Comparison of ENCODE assay signal across 8 cellular contexts in genomic region chr9:128094166-128094949, GRCh38. TPM values are rescaled to one million over a fixed set of nuclear protein-coding genes. Genes with fewer than 3 reads are reported as not detected.
DNase-seq lines count a peak whose midpoint lies in the region; ATAC-seq and TF ChIP-seq lines count a peak whose summit lies in the region.

No MANE protein-coding gene starts in this region.

- intact Hi-C loops in activated T-helper 2 cell treated with anti-CD3 and anti-CD28 coated beads, Interferon-gamma antibody, Interleukin-2, Interleukin-4, amounts not matched to agents 10 μg/mL and 5 μg/mL and 100 μg/mL, durations not matched to agents 14 hours and 24 hours and 36 hours (cut with micrococcal nuclease): loop anchor here (1.0 kb wide), 1 partner anchor 27 kb away; the partner anchor contains the start of gene NAIF1

- peak; percentile 25 for TF ChIP-seq RAD21 in neural cell (conservative IDR thresholded peaks at IDR 0.05)

- H3K4me2 ChIP-seq in neural cell (ENCODE audit: low read length): peak overlapping the region; percentile 85

- TF ChIP-seq CTCF in neural cell (IDR thresholded peaks at IDR 0.05; ENCODE audit: poor library complexity, severe bottlenecking): no peak

- H2AFZ ChIP-seq in neural cell (ENCODE audit: low read depth, low read length): no peak overlapping the region

- peaks cover 65% of the 10 kb centered on the region for H3K4me1 Mint-ChIP-seq in activated T-helper 2 cell treated with anti-CD3 and anti-CD28 coated beads, Interferon-gamma antibody, Interleukin-2, Interleukin-4, amounts not matched to agents 10 μg/mL and 5 μg/mL and 100 μg/mL, durations not matched to agents 14 hours and 24 hours and 36 hours (ENCODE audit: low read depth)

- H3K27ac ChIP-seq in neural cell (ENCODE audit: low read length): peak overlapping the region; percentile 95

- no peaks in the 10 kb centered on the region for H3K9me3 Mint-ChIP-seq in activated T-helper 2 cell treated with anti-CD3 and anti-CD28 coated beads, Interferon-gamma antibody, Interleukin-2, Interleukin-4, amounts not matched to agents 10 μg/mL and 5 μg/mL and 100 μg/mL, durations not matched to agents 14 hours and 24 hours and 36 hours

- H3K9me2 ChIP-seq in neural cell (ENCODE audit: insufficient read depth, low read length): no peaks in the 10 kb centered on the region

- H3F3A ChIP-seq in neural cell (ENCODE audit: insufficient read depth, low read length, poor library complexity, severe bottlenecking): peaks cover 7% of the 10 kb centered on the region

- H3K36me3 ChIP-seq in neural cell (ENCODE audit: insufficient read depth, low read length): no peaks in the 10 kb centered on the region

- peak overlapping the region; percentile 74 for H3K9ac ChIP-seq in neural cell (ENCODE audit: low read length)

- no peak overlapping the region for H3K4me3 ChIP-seq in Jurkat, Clone E6-1 (ENCODE audit: low read length)
- H3K4me3 ChIP-seq in neural cell (ENCODE audit: low read length): peak overlapping the region; percentile 62

- TF ChIP-seq EP300 in neural cell (conservative IDR thresholded peaks at IDR 0.05; ENCODE audit: poor library complexity, severe bottlenecking): peak; percentile 86

- H3K79me2 ChIP-seq in neural cell (replicated peaks; ENCODE audit: insufficient read depth, low read length): peaks cover 28% of the 10 kb centered on the region

- no peaks in the 10 kb centered on the region for H3K9me3 ChIP-seq in neural cell (ENCODE audit: low read length)

- no peaks in the 10 kb centered on the region for H3K27me3 ChIP-seq in neural cell (ENCODE audit: insufficient read depth, low read depth, low read length)

- peak; percentile 95 for ATAC-seq in GM21619 (IDR thresholded peaks at IDR 0.05; ENCODE audit: unreplicated experiment)
- ATAC-seq in stimulated activated naive CD8-positive, alpha-beta T cell treated with anti-CD3 and anti-CD28 coated beads, Interleukin-15, Interleukin-2, amounts not matched to agents 100 U/mL and 50 U/mL, for 24 hours: peak; percentile 95

- H3K36me3 Mint-ChIP-seq in activated T-helper 2 cell treated with anti-CD3 and anti-CD28 coated beads, Interferon-gamma antibody, Interleukin-2, Interleukin-4, amounts not matched to agents 10 μg/mL and 5 μg/mL and 100 μg/mL, durations not matched to agents 14 hours and 24 hours and 36 hours (ENCODE audit: low read depth): peaks cover 14% of the 10 kb centered on the region

- H3K27ac Mint-ChIP-seq in activated T-helper 2 cell treated with anti-CD3 and anti-CD28 coated beads, Interferon-gamma antibody, Interleukin-2, Interleukin-4, amounts not matched to agents 10 μg/mL and 5 μg/mL and 100 μg/mL, durations not matched to agents 14 hours and 24 hours and 36 hours: peak overlapping the region; percentile 98

- peak; percentile 89 for DNase-seq in D341Med (ENCODE audit: low spot score)
- DNase-seq in Jurkat, Clone E6-1 (ENCODE audit: low read depth, low spot score): peak; percentile 67
- DNase-seq in RPMI7951 (ENCODE audit: low read depth): peak; percentile 93
- peak; percentile 77 for DNase-seq in activated T-helper 2 cell treated with anti-CD3 and anti-CD28 coated beads, Interferon-gamma antibody, Interleukin-2, Interleukin-4, amounts not matched to agents 10 μg/mL and 5 μg/mL and 100 μg/mL, durations not matched to agents 14 hours and 24 hours and 36 hours (ENCODE audit: low spot score)
- peak; percentile 98 for DNase-seq in fibroblast of peridontal ligament (ENCODE audit: extremely low read depth)
- DNase-seq in stimulated activated naive CD8-positive, alpha-beta T cell treated with anti-CD3 and anti-CD28 coated beads, Interleukin-15, Interleukin-2, amounts not matched to agents 100 U/mL and 50 U/mL, for 24 hours: peak; percentile 81

- no peaks in the 10 kb centered on the region for H4K20me1 ChIP-seq in neural cell (ENCODE audit: insufficient read depth)

- H3K4me3 Mint-ChIP-seq in activated T-helper 2 cell treated with anti-CD3 and anti-CD28 coated beads, Interferon-gamma antibody, Interleukin-2, Interleukin-4, amounts not matched to agents 10 μg/mL and 5 μg/mL and 100 μg/mL, durations not matched to agents 14 hours and 24 hours and 36 hours (ENCODE audit: low read depth): peak overlapping the region; percentile 60

- no peaks in the 10 kb centered on the region for H3K27me3 Mint-ChIP-seq in activated T-helper 2 cell treated with anti-CD3 and anti-CD28 coated beads, Interferon-gamma antibody, Interleukin-2, Interleukin-4, amounts not matched to agents 10 μg/mL and 5 μg/mL and 100 μg/mL, durations not matched to agents 14 hours and 24 hours and 36 hours (ENCODE audit: low read depth)

TF ChIP-seq in neural cell, 6 proteins besides CTCF, POLR2A, EP300 and RAD21:
- TF ChIP-seq POLR2AphosphoS5 (IDR thresholded peaks at IDR 0.05) (peak; percentile 91), MXI1 (conservative IDR thresholded peaks at IDR 0.05; ENCODE audit: poor library complexity, severe bottlenecking) (peak; percentile 78), TAF1 (IDR thresholded peaks at IDR 0.05; ENCODE audit: low read depth) (peak; percentile 87), EZH2 (IDR thresholded peaks at IDR 0.05; ENCODE audit: borderline replicate concordance, insufficient read depth, low read length, poor library complexity, severe bottlenecking) (no peak), SMC3 (conservative IDR thresholded peaks at IDR 0.05; ENCODE audit: poor library complexity) (no peak)
- TF ChIP-seq, protein P1, sequence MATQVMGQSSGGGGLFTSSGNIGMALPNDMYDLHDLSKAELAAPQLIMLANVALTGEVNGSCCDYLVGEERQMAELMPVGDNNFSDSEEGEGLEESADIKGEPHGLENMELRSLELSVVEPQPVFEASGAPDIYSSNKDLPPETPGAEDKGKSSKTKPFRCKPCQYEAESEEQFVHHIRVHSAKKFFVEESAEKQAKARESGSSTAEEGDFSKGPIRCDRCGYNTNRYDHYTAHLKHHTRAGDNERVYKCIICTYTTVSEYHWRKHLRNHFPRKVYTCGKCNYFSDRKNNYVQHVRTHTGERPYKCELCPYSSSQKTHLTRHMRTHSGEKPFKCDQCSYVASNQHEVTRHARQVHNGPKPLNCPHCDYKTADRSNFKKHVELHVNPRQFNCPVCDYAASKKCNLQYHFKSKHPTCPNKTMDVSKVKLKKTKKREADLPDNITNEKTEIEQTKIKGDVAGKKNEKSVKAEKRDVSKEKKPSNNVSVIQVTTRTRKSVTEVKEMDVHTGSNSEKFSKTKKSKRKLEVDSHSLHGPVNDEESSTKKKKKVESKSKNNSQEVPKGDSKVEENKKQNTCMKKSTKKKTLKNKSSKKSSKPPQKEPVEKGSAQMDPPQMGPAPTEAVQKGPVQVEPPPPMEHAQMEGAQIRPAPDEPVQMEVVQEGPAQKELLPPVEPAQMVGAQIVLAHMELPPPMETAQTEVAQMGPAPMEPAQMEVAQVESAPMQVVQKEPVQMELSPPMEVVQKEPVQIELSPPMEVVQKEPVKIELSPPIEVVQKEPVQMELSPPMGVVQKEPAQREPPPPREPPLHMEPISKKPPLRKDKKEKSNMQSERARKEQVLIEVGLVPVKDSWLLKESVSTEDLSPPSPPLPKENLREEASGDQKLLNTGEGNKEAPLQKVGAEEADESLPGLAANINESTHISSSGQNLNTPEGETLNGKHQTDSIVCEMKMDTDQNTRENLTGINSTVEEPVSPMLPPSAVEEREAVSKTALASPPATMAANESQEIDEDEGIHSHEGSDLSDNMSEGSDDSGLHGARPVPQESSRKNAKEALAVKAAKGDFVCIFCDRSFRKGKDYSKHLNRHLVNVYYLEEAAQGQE (IDR thresholded peaks at IDR 0.05; ENCODE audit: borderline replicate concordance): peak; percentile 89

RNA-seq across cellular contexts. Expression of gene SLC25A25, which starts 26.3 kb away (rescaled TPM):
- polyA plus RNA-seq in Jurkat, Clone E6-1 (2012; ENCODE audit: insufficient read depth, insufficient read length): 23.5 TPM
- total RNA-seq in RPMI7951 (2014; rRNA removed; shearing (Covaris generic)): 4.6 and 8.5 TPM in 2 replicates
- 11.3 and 11.9 TPM in 2 replicates for total RNA-seq in activated T-helper 2 cell treated with anti-CD3 and anti-CD28 coated beads, Interferon-gamma antibody, Interleukin-2, Interleukin-4, amounts not matched to agents 10 μg/mL and 5 μg/mL and 100 μg/mL, durations not matched to agents 14 hours and 24 hours and 36 hours
- polyA plus RNA-seq in neural cell: 43.7 and 50.7 TPM in 2 replicates
- 63.3 and 67.7 TPM in 2 replicates for polyA minus RNA-seq in neural cell

RNA-seq across cellular contexts. Expression of gene NAIF1, which starts 27.2 kb away (rescaled TPM):
- 13.1 TPM for polyA plus RNA-seq in Jurkat, Clone E6-1 (2012; ENCODE audit: insufficient read depth, insufficient read length)
- 7.7 and 7.8 TPM in 2 replicates for total RNA-seq in RPMI7951 (2014; rRNA removed; shearing (Covaris generic))
- total RNA-seq in activated T-helper 2 cell treated with anti-CD3 and anti-CD28 coated beads, Interferon-gamma antibody, Interleukin-2, Interleukin-4, amounts not matched to agents 10 μg/mL and 5 μg/mL and 100 μg/mL, durations not matched to agents 14 hours and 24 hours and 36 hours: 10.2 and 10.5 TPM in 2 replicates
- 9.9 and 10.2 TPM in 2 replicates for polyA plus RNA-seq in neural cell
- 13.1 and 13.4 TPM in 2 replicates for polyA minus RNA-seq in neural cell

RNA-seq across cellular contexts. Expression of gene PTGES2, which starts 33.2 kb away (rescaled TPM):
- polyA plus RNA-seq in Jurkat, Clone E6-1 (2012; ENCODE audit: insufficient read depth, insufficient read length): 89.3 TPM
- 28.5 and 37.2 TPM in 2 replicates for total RNA-seq in RPMI7951 (2014; rRNA removed; shearing (Covaris generic))
- total RNA-seq in activated T-helper 2 cell treated with anti-CD3 and anti-CD28 coated beads, Interferon-gamma antibody, Interleukin-2, Interleukin-4, amounts not matched to agents 10 μg/mL and 5 μg/mL and 100 μg/mL, durations not matched to agents 14 hours and 24 hours and 36 hours: 67.8 and 77.6 TPM in 2 replicates
- 55.9 and 68.0 TPM in 2 replicates for polyA plus RNA-seq in neural cell
- 47.6 and 57.5 TPM in 2 replicates for polyA minus RNA-seq in neural cell

RNA-seq across cellular contexts. Expression of gene LCN2, which starts 54.9 kb away (rescaled TPM):
- not detected for polyA plus RNA-seq in Jurkat, Clone E6-1 (2012; ENCODE audit: insufficient read depth, insufficient read length)
- total RNA-seq in RPMI7951 (2014; rRNA removed; shearing (Covaris generic)): not detected in 2 replicates
- total RNA-seq in activated T-helper 2 cell treated with anti-CD3 and anti-CD28 coated beads, Interferon-gamma antibody, Interleukin-2, Interleukin-4, amounts not matched to agents 10 μg/mL and 5 μg/mL and 100 μg/mL, durations not matched to agents 14 hours and 24 hours and 36 hours: not detected in 2 replicates
- polyA plus RNA-seq in neural cell: not detected in 2 replicates
- polyA minus RNA-seq in neural cell: not detected in 2 replicates
